In the genomic region with DNA sequence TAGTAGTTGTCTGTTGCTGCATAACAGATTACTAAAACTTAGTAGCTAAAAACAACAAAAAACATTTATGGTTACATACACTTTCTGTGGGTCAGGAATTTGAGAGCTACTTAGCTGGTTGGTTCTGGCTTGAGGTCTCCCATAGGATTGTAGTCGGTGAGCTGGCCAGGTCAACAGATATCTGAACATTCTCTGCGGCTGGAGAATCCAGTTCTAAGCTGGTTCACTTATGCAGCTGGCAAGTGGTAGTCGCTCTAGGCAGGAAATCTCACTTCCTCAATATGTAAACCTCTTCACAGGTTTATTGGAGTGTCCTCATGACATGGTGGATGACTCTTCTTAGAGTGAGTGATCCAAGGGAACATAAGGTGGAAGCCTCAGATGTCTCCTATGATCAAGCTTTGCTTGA, we compare ENCODE assay signal across 8 cellular contexts.
DNase-seq lines count a peak whose midpoint lies in the region; ATAC-seq and TF ChIP-seq lines count a peak whose summit lies in the region.

No MANE protein-coding gene starts in this region.

- peaks cover 23 to 36% of the 10 kb centered on the region in 2 donors for H3K36me3 Mint-ChIP-seq in activated naive CD4-positive, alpha-beta T cell treated with anti-CD3 and anti-CD28 coated beads, Interleukin-2, amount 50 U/mL, for 72 hours

- peak; percentile 86 for ATAC-seq in GM21390 (IDR thresholded peaks at IDR 0.05; ENCODE audit: unreplicated experiment)
- peak; percentile 82 for ATAC-seq in HG03571 (IDR thresholded peaks at IDR 0.05; ENCODE audit: unreplicated experiment)
- ATAC-seq in activated naive CD4-positive, alpha-beta T cell treated with anti-CD3 and anti-CD28 coated beads, Interleukin-2, amount 50 U/mL, for 72 hours: peak; percentile 42 to 72
- no peak for ATAC-seq in right cardiac atrium

- no peak for TF ChIP-seq CTCF in GM10266 (IDR thresholded peaks at IDR 0.05; ENCODE audit: control insufficient read depth, insufficient read depth, low read depth, missing control alignments)

- H3K36me3 ChIP-seq in thymus (ENCODE audit: control insufficient read depth, insufficient read depth): no peaks in the 10 kb centered on the region

- 8% methylated on average over 3 of the region's 3 CpGs for WGBS in thymus
- WGBS in right cardiac atrium: 49% methylated on average over 3 of the region's 3 CpGs

- H3K27me3 ChIP-seq in thymus (ENCODE audit: control insufficient read depth, insufficient read depth): no peaks in the 10 kb centered on the region
- no peaks in the 10 kb centered on the region for H3K27me3 ChIP-seq in right cardiac atrium (ENCODE audit: control insufficient read depth, insufficient read depth)

- peak overlapping the region; percentile 94 to 97 for H3K27ac Mint-ChIP-seq in activated naive CD4-positive, alpha-beta T cell treated with anti-CD3 and anti-CD28 coated beads, Interleukin-2, amount 50 U/mL, for 72 hours

- no peaks in the 10 kb centered on the region for H3K9me3 ChIP-seq in thymus (ENCODE audit: control insufficient read depth)
- no peaks in the 10 kb centered on the region for H3K9me3 ChIP-seq in right cardiac atrium (ENCODE audit: control insufficient read depth, low read length)

- peak overlapping the region; percentile 74 for H3K27ac ChIP-seq in thymus (ENCODE audit: low read depth)
- no peak overlapping the region for H3K27ac ChIP-seq in right cardiac atrium (ENCODE audit: low read length)

- intact Hi-C loops in right cardiac atrium (cut with DNase I): no loop called here

- H3K4me3 ChIP-seq in thymus (ENCODE audit: low read length) (peak overlapping the region; percentile 34), right cardiac atrium (ENCODE audit: low read length) (no peak overlapping the region)

- H3K4me1 ChIP-seq in thymus (ENCODE audit: control insufficient read depth, insufficient read depth, low read length) (peaks cover 31% of the 10 kb centered on the region), right cardiac atrium (ENCODE audit: control insufficient read depth, insufficient read depth, low read length) (no peaks in the 10 kb centered on the region)

- DNase-seq in GM10266 (ENCODE audit: extremely low spot score) (peak; percentile 33), NCI-H2107 (lab: John Stamatoyannopoulos, UW) (no peak), right cardiac atrium (no peak), T-helper 9 cell (no peak)
- DNase-seq in activated naive CD4-positive, alpha-beta T cell treated with anti-CD3 and anti-CD28 coated beads, Interleukin-2, amount 50 U/mL, for 72 hours (ENCODE audit: low spot score in 2 of 2): no peak

- peaks cover 0 to 8% of the 10 kb centered on the region in 2 donors for H3K9me3 Mint-ChIP-seq in activated naive CD4-positive, alpha-beta T cell treated with anti-CD3 and anti-CD28 coated beads, Interleukin-2, amount 50 U/mL, for 72 hours

Comparison
In these comparisons a context has a peak if more than half of its experiments do, and no peak if none do; other contexts are left out.
1. ATAC-seq: peak in GM21390 (single experiment), HG03571 (single experiment) and activated naive CD4-positive, alpha-beta T cell treated with anti-CD3 and anti-CD28 coated beads, Interleukin-2, amount 50 U/mL, for 72 hours (2 of 2); none in right cardiac atrium (0 of 2).